21 cellular contexts compared by ENCODE assay signal in genomic region chr3:71143493-71143892, GRCh38.
"Had no signal": no experiment of that assay in that cellular context is flagged by ENCODE, and none has a peak within 500 bp of the region (broad histone marks: within the 10 kb centered on the region; RNA-seq: fewer than 3 reads in every experiment).

No MANE protein-coding gene starts in this region.

- H3K9me3 ChIP-seq: spleen had no signal

- H3K9me3 Mint-ChIP-seq: activated T-helper 1 cell treated with anti-CD3 and anti-CD28 coated beads, Interleukin-12 subunit alpha, Interleukin-12 subunit beta, Interleukin-2, Interleukin-4 antibody, amounts not matched to agents 30 ng/mL and 10 ng/mL and 1 ng/mL, durations not matched to agents 14 hours and 24 hours and 36 hours; dendritic cell treated with granulocyte-macrophage colony-stimulating factor and Interleukin-4, amounts not matched to agents 40 ng/mL and 50 ng/mL, for 4 days; effector memory CD8-positive, alpha-beta T cell had no signal

- H3K27me3 Mint-ChIP-seq: dendritic cell treated with granulocyte-macrophage colony-stimulating factor and Interleukin-4, amounts not matched to agents 40 ng/mL and 50 ng/mL, for 4 days; effector memory CD8-positive, alpha-beta T cell; natural killer cell treated with Interleukin-12 subunit alpha and Interleukin-12 subunit beta and Interleukin-15 and Interleukin-18, amount 100 ng/mL, for 72 hours; progenitor cell of endocrine pancreas had no signal

- H3K4me3 Mint-ChIP-seq: activated T-helper 1 cell treated with anti-CD3 and anti-CD28 coated beads, Interleukin-12 subunit alpha, Interleukin-12 subunit beta, Interleukin-2, Interleukin-4 antibody, amounts not matched to agents 30 ng/mL and 10 ng/mL and 1 ng/mL, durations not matched to agents 14 hours and 24 hours and 36 hours; dendritic cell treated with granulocyte-macrophage colony-stimulating factor and Interleukin-4, amounts not matched to agents 40 ng/mL and 50 ng/mL, for 4 days; effector memory CD8-positive, alpha-beta T cell; natural killer cell treated with Interleukin-12 subunit alpha and Interleukin-12 subunit beta and Interleukin-15 and Interleukin-18, amount 100 ng/mL, for 72 hours; T-helper 1 cell treated with Interleukin-12 subunit alpha and Interleukin-12 subunit beta and Interleukin-4 antibody, amounts not matched to agents 30 μg/mL and 1 μg/mL, for 36 hours had no signal

- ATAC-seq: effector memory CD8-positive, alpha-beta T cell; natural killer cell treated with Interleukin-12 subunit alpha and Interleukin-12 subunit beta and Interleukin-15 and Interleukin-18, amount 100 ng/mL, for 72 hours; SK-N-SH treated with all-trans-retinoic acid at 6 μM for 48 hours had no signal

- H3K36me3 Mint-ChIP-seq: natural killer cell treated with Interleukin-12 subunit alpha and Interleukin-12 subunit beta and Interleukin-15 and Interleukin-18, amount 100 ng/mL, for 72 hours had no signal

- H3K27ac ChIP-seq: epithelial cell of prostate, spleen had no signal

- H3K27me3 ChIP-seq: brain microvascular endothelial cell, spleen had no signal

- H3K4me3 ChIP-seq: lung, spleen had no signal

- DNase-seq: activated CD4-positive, alpha-beta T cell treated with anti-CD3 and anti-CD28 coated beads, Interleukin-2, amount 50 U/mL, for 4 hours; activated CD4-positive, CD25-positive, alpha-beta regulatory T cell treated with anti-CD3 and anti-CD28 coated beads, Interleukin-2, amount 50 U/mL, for 72 hours; activated naive CD4-positive, alpha-beta T cell treated with Interleukin-2 at 50 U/mL for 16 hours; amniotic stem cell; brain microvascular endothelial cell; effector memory CD8-positive, alpha-beta T cell; hypothalamus; left cardiac atrium; midbrain; occipital lobe; spleen; stimulated activated CD4-positive, alpha-beta T cell treated with anti-CD3 and anti-CD28 coated beads, Interleukin-1b, Interleukin-23, amount 100 ng/mL, for 48 hours; stimulated activated naive CD4-positive, alpha-beta T cell treated with Interleukin-2 at 50 U/mL for 16 hours had no signal

- H3K36me3 ChIP-seq: brain microvascular endothelial cell, spleen had no signal

- H3K27ac Mint-ChIP-seq: activated T-helper 1 cell treated with anti-CD3 and anti-CD28 coated beads, Interleukin-12 subunit alpha, Interleukin-12 subunit beta, Interleukin-2, Interleukin-4 antibody, amounts not matched to agents 30 ng/mL and 10 ng/mL and 1 ng/mL, durations not matched to agents 14 hours and 24 hours and 36 hours; dendritic cell treated with granulocyte-macrophage colony-stimulating factor and Interleukin-4, amounts not matched to agents 40 ng/mL and 50 ng/mL, for 4 days; effector memory CD8-positive, alpha-beta T cell; natural killer cell treated with Interleukin-12 subunit alpha and Interleukin-12 subunit beta and Interleukin-15 and Interleukin-18, amount 100 ng/mL, for 72 hours; T-helper 1 cell treated with Interleukin-12 subunit alpha and Interleukin-12 subunit beta and Interleukin-4 antibody, amounts not matched to agents 30 μg/mL and 1 μg/mL, for 36 hours had no signal
